8 cellular contexts compared by ENCODE assay signal in the genomic region with DNA sequence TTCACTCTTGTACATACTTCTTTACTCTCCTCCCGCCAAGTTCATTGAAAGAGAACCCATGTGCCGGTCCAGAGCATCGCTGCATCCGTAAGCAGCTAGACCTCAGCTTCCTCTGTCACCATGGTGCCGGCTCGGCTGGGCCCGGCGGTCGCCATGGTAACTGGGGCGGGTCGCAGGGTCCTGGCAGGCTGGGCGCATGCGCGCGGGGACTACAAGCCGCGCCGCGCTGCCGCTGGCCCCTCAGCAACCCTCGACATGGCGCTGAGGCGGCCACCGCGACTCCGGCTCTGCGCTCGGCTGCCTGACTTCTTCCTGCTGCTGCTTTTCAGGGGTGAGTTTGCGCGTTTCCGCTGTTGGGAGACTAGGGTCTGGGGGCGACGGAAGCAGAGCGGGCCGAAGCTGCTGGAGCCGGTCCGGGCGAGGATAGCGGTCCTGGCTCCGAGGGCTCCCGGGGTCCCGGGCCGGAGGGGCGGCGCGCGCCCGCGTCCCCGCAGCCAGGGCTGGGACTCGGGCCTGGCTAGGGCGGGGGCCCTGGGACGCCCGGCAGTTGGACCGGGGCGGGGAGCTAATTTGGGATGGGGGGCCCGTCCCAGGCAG. TPM values are rescaled to one million over a fixed set of nuclear protein-coding genes. Genes with fewer than 3 reads are reported as not detected.
DNase-seq lines count a peak whose midpoint lies in the region; TF ChIP-seq lines count a peak whose summit lies in the region.

JAM3 (plus strand) TSS at position 244 of the 597 bp plus-strand sequence; CDS start at position 256, 12 bp downstream.

- peak within 1 kb of the TSS; percentile 88 for H3K9ac ChIP-seq in GM23248
- H3K9ac ChIP-seq in adipocyte (ENCODE audit: low read length): peak within 1 kb of the TSS; percentile 88

- intact Hi-C loops in cardiac septum (cut with DNase I): loop anchor here (2.0 to 5.0 kb wide), 2 partner anchors 58 to 73 kb away; no protein-coding TSS in a partner anchor
- intact Hi-C loops in ovary (cut with DNase I): loop anchor here in 1 of 4 donors (5.0 kb wide), 1 partner anchor 48 kb away; no protein-coding TSS in a partner anchor

- H3K79me2 ChIP-seq in GM23248 (ENCODE audit: insufficient read depth): peaks cover 48% of the 10 kb centered on the region

- H3F3A ChIP-seq in GM23248 (ENCODE audit: insufficient read depth): 0 out of 2 replicates have a peak, but pooled peaks cover 2% of the 10 kb centered on the region

- H3K27me3 ChIP-seq in GM23248 (replicated peaks; ENCODE audit: insufficient read depth): 0 out of 2 replicates have a peak, but pooled peaks cover 8% of the 10 kb centered on the region
- peaks cover 31% of the 10 kb centered on the region for H3K27me3 ChIP-seq in MG63
- peaks cover 11% of the 10 kb centered on the region for H3K27me3 ChIP-seq in adipocyte (replicated peaks; ENCODE audit: control insufficient read depth, insufficient read depth, low read length)
- H3K27me3 ChIP-seq in ovary: no peaks in the 10 kb centered on the region

- H3K36me3 ChIP-seq in GM23248 (ENCODE audit: low read depth) (no peaks in the 10 kb centered on the region), MG63 (no peaks in the 10 kb centered on the region), adipocyte (ENCODE audit: control insufficient read depth, insufficient read depth, low read length, severe bottlenecking) (no peaks in the 10 kb centered on the region), ovary (no peaks in the 10 kb centered on the region)

- peak within 1 kb of the TSS; percentile 79 for H3K4me2 ChIP-seq in GM23248 (ENCODE audit: unreplicated experiment)

- peak within 1 kb of the TSS; percentile 43 for H3K27ac ChIP-seq in GM23248
- H3K27ac ChIP-seq in ovary: peak within 1 kb of the TSS; percentile 74 to 84
- peak within 1 kb of the TSS; percentile 89 for H3K27ac ChIP-seq in temporal lobe (ENCODE audit: low read depth, low read length)

- TF ChIP-seq EP300 in ovary (IDR thresholded peaks at IDR 0.05): no peak

- in situ Hi-C loops in GM23248 (cut with MboI): no loop called here

- DNase-seq in DMS53 treated with DMSO at 0.1 percent for 48 hours (lab: John Stamatoyannopoulos, UW; ENCODE audit: unreplicated experiment) (peak; percentile 88), GM23248 (peak; percentile 99), MG63 (peak; percentile 88), T follicular helper cell (ENCODE audit: low read depth) (peak; percentile 97), adipocyte (ENCODE audit: low read depth) (peak; percentile 99), cardiac septum (ENCODE audit: low spot score) (peak; percentile 97), ovary (peak; percentile 96 to 98 (median 97))

- H3K9me3 ChIP-seq in GM23248 (ENCODE audit: low read depth) (no peaks in the 10 kb centered on the region), MG63 (no peaks in the 10 kb centered on the region), adipocyte (ENCODE audit: control insufficient read depth, low read length) (no peaks in the 10 kb centered on the region), ovary (no peaks in the 10 kb centered on the region)

- WGBS in GM23248 (ENCODE audit: low coverage in 1 of 2, low lambda C conversion rate in 2 of 2, missing lambda C conversion rate in 2 of 2), 2 experiments: 0 to 3% methylated on average over 43 to 53 of the region's 57 CpGs
- WGBS in ovary, 3 donors: 0% methylated on average over 34 to 57 of the region's 57 CpGs

- H3K4me1 ChIP-seq in GM23248 (ENCODE audit: insufficient read depth) (0 out of 2 replicates have a peak, but pooled peaks cover 2% of the 10 kb centered on the region), adipocyte (ENCODE audit: control insufficient read depth, insufficient read depth, low read length) (peaks cover 7% of the 10 kb centered on the region), ovary (ENCODE audit: insufficient read depth) (no peaks in the 10 kb centered on the region)

- H4K20me1 ChIP-seq in GM23248 (ENCODE audit: insufficient read depth): no peaks in the 10 kb centered on the region

- H2AFZ ChIP-seq in GM23248: peak within 1 kb of the TSS; percentile 94

- TF ChIP-seq POLR2A in ovary (IDR thresholded peaks at IDR 0.05): peak; percentile 88

- peak in 1 of 3 donors; percentile 9 for TF ChIP-seq CTCF in ovary (IDR thresholded peaks at IDR 0.05)

- H3K9me2 ChIP-seq in GM23248 (ENCODE audit: insufficient read depth): no peaks in the 10 kb centered on the region

- H3K4me3 ChIP-seq in GM23248 (peak within 1 kb of the TSS; percentile 96), MG63 (peak within 1 kb of the TSS; percentile 55), adipocyte (ENCODE audit: low read length) (peak within 1 kb of the TSS; percentile 94), ovary (peak within 1 kb of the TSS; percentile 69)

RNA-seq across cellular contexts. Expression of gene JAM3, which starts in this region (rescaled TPM):
- 63.7 and 65.1 TPM in 2 replicates for total RNA-seq in GM23248 (2014; rRNA removed; shearing (Covaris generic))
- polyA plus RNA-seq in GM23248 (2016; fragmentation: Nextera tagmentation; extraction: Ambion mirVana) (46.2 and 48.2 TPM in 2 replicates), ovary (10 to 100 TPM; 43.1 to 86.5 TPM)
- 5.7 and 5.8 TPM in 2 replicates for total RNA-seq in MG63 (2014; rRNA removed; shearing (Covaris generic); ENCODE audit: low replicate concordance)
- total RNA-seq in cardiac septum (46.5 TPM), ovary (10 to 100 TPM; 32.5 to 95.0 (median 72.3) TPM), temporal lobe (28.5 TPM)

Comparison
In these comparisons a context has a peak if more than half of its experiments do, and no peak if none do; other contexts are left out.
1. Peak in every context shown above with its lines: DNase-seq, H3K4me3 ChIP-seq and H3K27ac ChIP-seq.